Comparison of ENCODE assay signal across 1 cellular context in the genomic region with DNA sequence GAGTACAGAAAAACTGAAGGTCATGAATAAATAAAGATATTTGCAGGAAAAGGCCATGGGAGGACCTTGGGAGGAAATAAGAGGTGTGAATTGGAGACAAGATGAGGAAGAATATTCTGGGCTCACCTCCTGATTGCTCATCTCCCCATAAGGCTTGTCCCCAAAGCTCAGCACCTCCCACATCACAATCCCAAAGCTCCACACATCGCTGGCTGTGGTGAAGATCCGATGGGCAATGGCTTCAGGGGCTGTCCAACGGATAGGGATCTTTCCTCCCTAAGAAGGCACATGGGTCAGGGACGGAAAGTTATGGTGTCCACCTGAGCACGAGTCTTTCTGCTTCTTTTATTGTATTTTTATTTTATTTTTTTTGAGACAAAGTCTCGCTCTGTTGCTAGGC.
TF ChIP-seq lines count a peak whose summit lies in the region.

No MANE protein-coding gene starts in this region.

TF ChIP-seq in SK-N-SH, 30 proteins besides CTCF, POLR2A, EP300 and RAD21:
- TF ChIP-seq ELF1 (IDR thresholded peaks at IDR 0.05) (no peak), POLR2AphosphoS5 (IDR thresholded peaks at IDR 0.05; ENCODE audit: low read depth, low read length) (peak; percentile 47)
